ENCODE assay signal across 18 cellular contexts in genomic region chr14:93019970-93020369, GRCh38.
DNase-seq lines count a peak whose midpoint lies in the region; ATAC-seq, FAIRE-seq and TF ChIP-seq lines count a peak whose summit lies in the region.
"Had no signal": no experiment of that assay in that cellular context is flagged by ENCODE, and none has a peak within 500 bp of the region (broad histone marks: within the 10 kb centered on the region; RNA-seq: fewer than 3 reads in every experiment).

No MANE protein-coding gene starts in this region.

- DNase-seq in RPMI7951 (ENCODE audit: low read depth), result peak; percentile 26
- peak; percentile 47 for DNase-seq in neural crest cell (ENCODE audit: low read depth, low spot score)
- no peak for DNase-seq in urothelium cell line (ENCODE audit: low spot score)
- DNase-seq in SKM-1 (lab: John Stamatoyannopoulos, UW; ENCODE audit: unreplicated experiment), result no peak
- no peak for DNase-seq in activated naive CD8-positive, alpha-beta T cell treated with anti-CD3 and anti-CD28 coated beads, Interleukin-2, amount 50 U/mL, for 24 hours
- DNase-seq: activated CD4-positive, CD25-positive, alpha-beta regulatory T cell treated with anti-CD3 and anti-CD28 coated beads, Interleukin-2, amount 50 U/mL, for 72 hours; activated naive CD4-positive, alpha-beta T cell treated with Interleukin-2 at 50 U/mL for 16 hours; DND-41; gastrocnemius medialis; GM23248; islet precursor cell; NCI-H2029; NCI-H524 had no signal

- ATAC-seq in GM18502 (IDR thresholded peaks at IDR 0.05; ENCODE audit: poor library complexity, unreplicated experiment), result no peak
- ATAC-seq in activated naive CD8-positive, alpha-beta T cell treated with anti-CD3 and anti-CD28 coated beads, Interleukin-2, amount 50 U/mL, for 24 hours, result no peak
- ATAC-seq: gastrocnemius medialis had no signal

- peak overlapping the region; percentile 78 for H3K4me3 Mint-ChIP-seq in neural crest cell
- H3K4me3 Mint-ChIP-seq in activated naive CD8-positive, alpha-beta T cell treated with anti-CD3 and anti-CD28 coated beads, Interleukin-2, amount 50 U/mL, for 24 hours, result no peak overlapping the region
- H3K4me3 Mint-ChIP-seq: B cell had no signal

- WGBS in esophagus, 2 donors, result 75 to 78% methylated on average over 8 of the region's 8 CpGs

- H3K27me3 ChIP-seq in esophagus (ENCODE audit: control insufficient read depth in 1 of 2, insufficient read depth in 2 of 2, low read length in 2 of 2), result no peaks in the 10 kb centered on the region
- H3K27me3 ChIP-seq: cardiac muscle cell, gastrocnemius medialis had no signal

- H3K4me1 ChIP-seq in esophagus (ENCODE audit: control insufficient read depth in 2 of 2, insufficient read depth in 2 of 2, low read length in 1 of 2), result peaks cover 0 to 2% of the 10 kb centered on the region in 2 donors

- no peaks in the 10 kb centered on the region for H3K9me3 Mint-ChIP-seq in neural crest cell
- no peaks in the 10 kb centered on the region for H3K9me3 Mint-ChIP-seq in activated naive CD8-positive, alpha-beta T cell treated with anti-CD3 and anti-CD28 coated beads, Interleukin-2, amount 50 U/mL, for 24 hours

- H3K27ac ChIP-seq in esophagus (ENCODE audit: low read depth in 2 of 2, low read length in 1 of 2) (peak overlapping the region; percentile 56), temporal lobe (ENCODE audit: low read depth, low read length) (peak overlapping the region; percentile 98)
- H3K27ac ChIP-seq: cardiac muscle cell, gastrocnemius medialis, GM23248 had no signal

- peaks cover 2% of the 10 kb centered on the region for H3K36me3 Mint-ChIP-seq in neural crest cell (ENCODE audit: low read depth)
- H3K36me3 Mint-ChIP-seq in activated naive CD8-positive, alpha-beta T cell treated with anti-CD3 and anti-CD28 coated beads, Interleukin-2, amount 50 U/mL, for 24 hours (ENCODE audit: low read depth), result peaks cover 2% of the 10 kb centered on the region

- TF ChIP-seq CTCF in neural crest cell (conservative IDR thresholded peaks at IDR 0.05), result no peak

- H3K27me3 Mint-ChIP-seq in neural crest cell (ENCODE audit: low read depth), result no peaks in the 10 kb centered on the region
- no peaks in the 10 kb centered on the region for H3K27me3 Mint-ChIP-seq in activated naive CD8-positive, alpha-beta T cell treated with anti-CD3 and anti-CD28 coated beads, Interleukin-2, amount 50 U/mL, for 24 hours
- H3K27me3 Mint-ChIP-seq: B cell had no signal

- H3K9me3 ChIP-seq in esophagus (ENCODE audit: control insufficient read depth in 2 of 2, insufficient read depth in 1 of 2, low read depth in 1 of 2, low read length in 1 of 2), result no peaks in the 10 kb centered on the region
- H3K9me3 ChIP-seq: gastrocnemius medialis had no signal

- peaks cover 0 to 13% of the 10 kb centered on the region in 2 donors for H3K36me3 ChIP-seq in esophagus (ENCODE audit: control insufficient read depth in 2 of 2, insufficient read depth in 2 of 2, low read length in 1 of 2)
- H3K36me3 ChIP-seq: cardiac muscle cell, gastrocnemius medialis had no signal

- peaks cover 76% of the 10 kb centered on the region for H3K4me1 Mint-ChIP-seq in neural crest cell
- H3K4me1 Mint-ChIP-seq in activated naive CD8-positive, alpha-beta T cell treated with anti-CD3 and anti-CD28 coated beads, Interleukin-2, amount 50 U/mL, for 24 hours, result peaks cover 22% of the 10 kb centered on the region

- peak overlapping the region; percentile 99 for H3K27ac Mint-ChIP-seq in neural crest cell (ENCODE audit: unreplicated experiment)
- H3K27ac Mint-ChIP-seq in activated naive CD8-positive, alpha-beta T cell treated with anti-CD3 and anti-CD28 coated beads, Interleukin-2, amount 50 U/mL, for 24 hours, result no peak overlapping the region
- H3K27ac Mint-ChIP-seq: B cell had no signal

- FAIRE-seq in urothelium cell line (lab: Jason Lieb, UNC), result no peak

- no peak overlapping the region for H3K4me3 ChIP-seq in esophagus (ENCODE audit: low read depth in 1 of 2, low read length in 2 of 2)
- H3K4me3 ChIP-seq: cardiac muscle cell, gastrocnemius medialis, GM23248 had no signal

Comparison
In these comparisons a context has a peak if more than half of its experiments do, and no peak if none do; other contexts are left out.
1. DNase-seq: peak in RPMI7951 (single experiment) and neural crest cell (single experiment); none in urothelium cell line (single experiment), SKM-1 (single experiment) and activated naive CD8-positive, alpha-beta T cell treated with anti-CD3 and anti-CD28 coated beads, Interleukin-2, amount 50 U/mL, for 24 hours (single experiment).